In the genomic region with DNA sequence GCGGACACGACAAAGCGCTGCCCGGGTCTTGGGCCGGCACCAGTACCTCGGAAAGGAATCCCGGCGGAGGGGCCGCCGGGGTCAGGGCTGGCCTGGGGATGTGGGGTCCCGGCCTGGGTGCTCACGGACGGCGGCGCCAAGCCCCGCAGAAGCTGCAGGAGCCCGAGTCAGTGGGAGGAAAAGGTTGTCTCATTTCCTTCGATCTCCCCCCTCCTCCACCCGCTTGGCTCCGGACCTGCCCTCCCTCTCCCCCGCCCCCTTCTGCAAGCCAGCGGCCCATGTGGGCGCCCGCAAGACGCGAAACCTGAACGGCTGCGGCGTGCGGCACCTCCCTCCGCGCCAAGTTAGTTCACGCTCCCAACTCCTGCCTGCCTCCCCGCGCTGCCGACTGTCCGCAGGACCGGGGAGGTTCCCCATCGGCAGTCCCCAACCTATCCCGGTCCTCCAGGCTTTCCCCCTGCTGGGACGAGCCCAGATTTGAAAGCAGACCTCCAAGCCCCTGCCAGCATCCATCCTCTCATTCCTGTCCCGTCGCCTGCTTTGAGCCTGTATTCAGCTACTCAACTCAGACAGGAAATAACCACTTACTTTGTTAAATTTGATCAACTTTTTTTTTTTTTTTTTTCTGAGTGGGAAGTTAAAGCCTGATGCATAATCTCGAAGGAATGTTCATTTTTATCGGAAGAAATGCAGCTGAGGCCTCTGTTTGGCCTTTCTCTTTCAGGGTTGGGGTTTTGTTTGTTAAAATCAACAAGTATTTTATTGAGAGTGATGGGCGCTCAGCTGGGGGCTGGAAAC, we compare ENCODE assay signal across 8 cellular contexts. TPM values are rescaled to one million over a fixed set of nuclear protein-coding genes. Genes with fewer than 3 reads are reported as not detected.
A peak's percentile ranks its signal among the peaks of the same experiment; 100 is the strongest.
DNase-seq lines count a peak whose midpoint lies in the region; ATAC-seq and TF ChIP-seq lines count a peak whose summit lies in the region.

A gene with protein sequence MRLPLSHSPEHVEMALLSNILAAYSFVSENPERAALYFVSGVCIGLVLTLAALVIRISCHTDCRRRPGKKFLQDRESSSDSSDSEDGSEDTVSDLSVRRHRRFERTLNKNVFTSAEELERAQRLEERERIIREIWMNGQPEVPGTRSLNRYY (minus strand): TSS at position 172 of the 798 bp plus-strand sequence. CDS start 42,799 bp downstream, outside the sequence.

- H3K9me3 ChIP-seq in GM23248 (ENCODE audit: low read depth): no peaks in the 10 kb centered on the region
- no peaks in the 10 kb centered on the region for H3K9me3 ChIP-seq in Peyer's patch
- H3K9me3 ChIP-seq in duodenal mucosa (ENCODE audit: control insufficient read depth in 1 of 2, low read length in 2 of 2): no peaks in the 10 kb centered on the region
- no peaks in the 10 kb centered on the region for H3K9me3 ChIP-seq in tibial artery

- H3K4me3 ChIP-seq in GM23248 (peak within 1 kb of the TSS; percentile 88), Peyer's patch (peak within 1 kb of the TSS; percentile 30 to 62 (median 43)), duodenal mucosa (ENCODE audit: low read depth in 1 of 2, low read length in 2 of 2) (peak within 1 kb of the TSS; percentile 69 to 76), lower leg skin (ENCODE audit: low read depth, poor library complexity, severe bottlenecking) (peak within 1 kb of the TSS; percentile 26), tibial artery (peak within 1 kb of the TSS; percentile 37 to 47)

- intact Hi-C loops in lower leg skin (cut with DNase I; ENCODE audit: low total_unique reads): no loop called here
- intact Hi-C loops in tibial artery (cut with DNase I; ENCODE audit: low total_unique reads): no loop called here

- TF ChIP-seq POLR2A in Peyer's patch (IDR thresholded peaks at IDR 0.05): no peak
- no peak for TF ChIP-seq POLR2A in lower leg skin (IDR thresholded peaks at IDR 0.05)

- H3K4me1 ChIP-seq in GM23248 (ENCODE audit: insufficient read depth): peaks cover 64% of the 10 kb centered on the region
- H3K4me1 ChIP-seq in Peyer's patch: peaks cover 0 to 4% (median 1%) of the 10 kb centered on the region in 4 donors
- peaks cover 9 to 12% of the 10 kb centered on the region in 2 donors for H3K4me1 ChIP-seq in duodenal mucosa (ENCODE audit: control insufficient read depth in 1 of 2, insufficient read depth in 2 of 2, low read length in 2 of 2)
- H3K4me1 ChIP-seq in tibial artery: peaks cover 0 to 17% (median 15%) of the 10 kb centered on the region in 4 donors

- no peak for ATAC-seq in GM19467 (IDR thresholded peaks at IDR 0.05; ENCODE audit: unreplicated experiment)

- in situ Hi-C loops in GM23248 (cut with MboI): no loop called here

- peaks cover 10% of the 10 kb centered on the region; the same call in 1 of the 2 replicates for H3K36me3 ChIP-seq in GM23248 (ENCODE audit: low read depth)
- H3K36me3 ChIP-seq in Peyer's patch: no peaks in the 10 kb centered on the region
- no peaks in the 10 kb centered on the region for H3K36me3 ChIP-seq in duodenal mucosa (ENCODE audit: control insufficient read depth in 1 of 2, insufficient read depth in 2 of 2, low read length in 2 of 2)
- H3K36me3 ChIP-seq in tibial artery: no peaks in the 10 kb centered on the region

- peak; percentile 44 for DNase-seq in COLO668 (lab: John Stamatoyannopoulos, UW; ENCODE audit: unreplicated experiment)
- DNase-seq in GM23248: peak; percentile 88
- DNase-seq in Peyer's patch: peak in 2 of 3 donors; percentile 48 to 57
- no peak for DNase-seq in lower leg skin (ENCODE audit: low spot score in 2 of 2)
- no peak for DNase-seq in tibial artery
- no peak for DNase-seq in inferior parietal cortex (ENCODE audit: extremely low spot score)

- H3K4me2 ChIP-seq in GM23248 (ENCODE audit: unreplicated experiment): peak within 1 kb of the TSS; percentile 95

- WGBS in GM23248 (ENCODE audit: low coverage in 1 of 2, low lambda C conversion rate in 2 of 2, missing lambda C conversion rate in 2 of 2), 2 experiments: 1 to 2% methylated on average over 34 to 46 of the region's 46 CpGs
- WGBS in lower leg skin, 2 donors: 4% methylated on average over 25 to 30 of the region's 46 CpGs

- H3K27me3 ChIP-seq in GM23248 (replicated peaks; ENCODE audit: insufficient read depth) (no peaks in the 10 kb centered on the region), Peyer's patch (no peaks in the 10 kb centered on the region), duodenal mucosa (ENCODE audit: control insufficient read depth in 1 of 2, insufficient read depth in 2 of 2, low read length in 2 of 2) (no peaks in the 10 kb centered on the region), tibial artery (peaks cover 0 to 32% of the 10 kb centered on the region in 2 donors)

- peak within 1 kb of the TSS; percentile 83 for H3K9ac ChIP-seq in GM23248
- peak within 1 kb of the TSS; percentile 33 to 35 for H3K9ac ChIP-seq in duodenal mucosa (ENCODE audit: low read depth in 1 of 2, low read length in 2 of 2)

- no peaks in the 10 kb centered on the region for H3K9me2 ChIP-seq in GM23248 (ENCODE audit: insufficient read depth)

- peak within 1 kb of the TSS; percentile 68 for H2AFZ ChIP-seq in GM23248

- H3K27ac ChIP-seq in GM23248: peak within 1 kb of the TSS; percentile 86
- peak within 1 kb of the TSS in 3 of 4 donors; percentile 36 to 72 (median 48) for H3K27ac ChIP-seq in Peyer's patch
- H3K27ac ChIP-seq in duodenal mucosa (ENCODE audit: low read depth, low read length): peak within 1 kb of the TSS; percentile 55
- no peak within 1 kb of the TSS for H3K27ac ChIP-seq in tibial artery

- H3K79me2 ChIP-seq in GM23248 (ENCODE audit: insufficient read depth): peaks cover 48% of the 10 kb centered on the region

- peaks cover 7% of the 10 kb centered on the region; the same call in 1 of the 2 replicates for H4K20me1 ChIP-seq in GM23248 (ENCODE audit: insufficient read depth)

- peaks cover 33% of the 10 kb centered on the region for H3F3A ChIP-seq in GM23248 (ENCODE audit: insufficient read depth)

- TF ChIP-seq CTCF in Peyer's patch (IDR thresholded peaks at IDR 0.05) (no peak), lower leg skin (IDR thresholded peaks at IDR 0.05) (no peak), tibial artery (IDR thresholded peaks at IDR 0.05) (no peak)

RNA-seq across cellular contexts. Expression of the gene that starts here (rescaled TPM):
- total RNA-seq in GM23248 (2014; rRNA removed; shearing (Covaris generic)): 95.6 and 126 TPM in 2 replicates
- polyA plus RNA-seq in GM23248 (2016; fragmentation: Nextera tagmentation; extraction: Ambion mirVana): 145 and 149 TPM in 2 replicates
- total RNA-seq in Peyer's patch (10 to 100 TPM in 1 of 4 donors, 1 to 10 TPM in 2, under 1 TPM in 1; 0.70 to 18.2 (median 5.8) TPM), lower leg skin (10 to 100 TPM in 2 of 4 donors, 1 to 10 TPM in 2; 6.6 to 12.9 (median 9.1) TPM)

Comparison
In these comparisons a context has a peak if more than half of its experiments do, and no peak if none do; other contexts are left out.
1. DNase-seq: peak in COLO668 (single experiment), GM23248 (single experiment) and Peyer's patch (2 of 3); none in lower leg skin (0 of 2), tibial artery (0 of 2) and inferior parietal cortex (single experiment).
2. H3K27ac ChIP-seq: peak in GM23248 (single experiment), Peyer's patch (3 of 4) and duodenal mucosa (single experiment); none in tibial artery (0 of 2).
3. H3K4me3 ChIP-seq: peak in every context shown above with its lines; median percentile 88 in GM23248; 72 in duodenal mucosa; 43 in Peyer's patch; 42 in tibial artery; 26 in lower leg skin.